In the genomic region with DNA sequence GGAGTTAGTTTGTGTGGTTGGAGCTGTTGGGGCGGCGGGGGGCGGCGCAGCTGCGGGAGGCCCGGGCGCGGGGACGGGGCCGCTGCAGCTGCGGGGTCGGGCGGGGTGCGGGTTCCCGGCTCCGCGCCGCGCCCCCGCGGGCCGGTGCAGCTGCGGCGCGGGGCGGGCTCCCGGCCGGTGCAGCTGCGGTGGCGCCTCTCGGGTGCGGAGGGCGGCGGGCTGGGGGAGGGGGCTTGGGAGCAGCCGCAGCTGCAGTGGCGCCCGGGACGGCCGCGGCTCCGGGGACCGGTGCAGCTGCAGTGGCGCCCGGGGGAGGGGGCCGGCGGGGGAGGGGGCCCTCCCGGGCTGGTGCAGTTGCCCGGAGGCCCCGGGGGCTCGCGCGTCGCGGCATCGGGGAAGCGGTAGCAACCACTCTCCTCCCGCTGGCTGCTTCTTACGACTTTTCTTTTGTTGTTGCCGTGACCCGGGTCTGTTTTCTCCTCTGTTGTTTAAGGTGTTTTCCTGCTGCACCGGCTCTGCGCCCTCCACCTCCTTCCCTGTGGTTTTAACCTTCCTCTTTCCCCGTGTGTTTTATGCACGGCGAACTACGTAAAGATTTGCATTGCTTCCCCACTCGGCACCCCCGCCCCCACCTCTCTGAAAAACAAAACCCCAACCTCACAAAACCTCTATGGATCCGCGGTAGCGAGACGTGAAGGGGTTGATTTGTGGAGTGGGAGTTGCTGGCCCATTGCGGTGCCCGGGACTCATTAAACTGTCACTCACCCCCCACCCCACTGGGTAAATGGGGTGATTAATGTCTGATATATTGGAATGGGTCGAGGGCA, we compare ENCODE assay signal across 8 cellular contexts. TPM values are rescaled to one million over a fixed set of nuclear protein-coding genes. Genes with fewer than 3 reads are reported as not detected.
DNase-seq lines count a peak whose midpoint lies in the region; ATAC-seq lines count a peak whose summit lies in the region.

No MANE protein-coding gene starts in this region.

- peaks cover 2% of the 10 kb centered on the region for H3K4me1 ChIP-seq in mesenchymal stem cell (ENCODE audit: control insufficient read depth, insufficient read depth, low read depth, low read length)

- H3K4me2 ChIP-seq in mesenchymal stem cell (ENCODE audit: low read length, poor library complexity, severe bottlenecking): peak overlapping the region; percentile 92

- H3K18ac ChIP-seq in mesenchymal stem cell (ENCODE audit: low read depth in 1 of 2, low read length in 2 of 2): peak overlapping the region; percentile 62 to 80

- H4K8ac ChIP-seq in mesenchymal stem cell (ENCODE audit: low read length): no peak overlapping the region

- H3K9me3 ChIP-seq in mesenchymal stem cell (ENCODE audit: control insufficient read depth, low read length): no peaks in the 10 kb centered on the region

- H2BK12ac ChIP-seq in mesenchymal stem cell (ENCODE audit: low read length in 2 of 2): no peak overlapping the region

- H3K9ac ChIP-seq in mesenchymal stem cell (ENCODE audit: low read length): peak overlapping the region; percentile 83

- H2AFZ ChIP-seq in mesenchymal stem cell (ENCODE audit: low read depth, low read length): no peak overlapping the region

- peaks cover 8% of the 10 kb centered on the region in 2 experiments for H3K36me3 ChIP-seq in mesenchymal stem cell (ENCODE audit: control insufficient read depth in 1 of 2, insufficient read depth in 2 of 2, low read depth in 1 of 2, low read length in 2 of 2)

- peak overlapping the region; percentile 80 to 88 for H3K4me3 ChIP-seq in mesenchymal stem cell (ENCODE audit: insufficient read depth in 1 of 2, low read depth in 1 of 2, low read length in 2 of 2)

- ATAC-seq in stimulated activated naive CD8-positive, alpha-beta T cell treated with anti-CD3 and anti-CD28 coated beads, Interleukin-15, Interleukin-2, amounts not matched to agents 100 U/mL and 50 U/mL, for 24 hours: no peak
- no peak for ATAC-seq in GM21526 (IDR thresholded peaks at IDR 0.05; ENCODE audit: low FRiP score, unreplicated experiment)
- ATAC-seq in HG02938 (IDR thresholded peaks at IDR 0.05; ENCODE audit: unreplicated experiment): no peak

- H3K4ac ChIP-seq in mesenchymal stem cell (ENCODE audit: low read depth in 1 of 2, low read length in 2 of 2): peak overlapping the region in 1 of 2 experiments; percentile 80

- H2BK120ac ChIP-seq in mesenchymal stem cell (ENCODE audit: low read depth, low read length): peak overlapping the region; percentile 89

- no peak overlapping the region for H2BK15ac ChIP-seq in mesenchymal stem cell (ENCODE audit: low read depth, poor library complexity, severe bottlenecking)

- H2AK5ac ChIP-seq in mesenchymal stem cell (ENCODE audit: low read length, severe bottlenecking): no peak overlapping the region

- peaks cover 8% of the 10 kb centered on the region for H3K79me1 ChIP-seq in mesenchymal stem cell (replicated peaks; ENCODE audit: low read length, poor library complexity, severe bottlenecking)

- no peak overlapping the region for H4K91ac ChIP-seq in mesenchymal stem cell (ENCODE audit: low read length)

- peak overlapping the region in 1 of 2 experiments; percentile 94 for H3K23ac ChIP-seq in mesenchymal stem cell (ENCODE audit: low read length in 2 of 2)

- H2BK5ac ChIP-seq in mesenchymal stem cell (ENCODE audit: low read depth, low read length, poor library complexity, severe bottlenecking): no peak overlapping the region

- H3K27me3 ChIP-seq in mesenchymal stem cell (ENCODE audit: control insufficient read depth in 1 of 2, insufficient read depth in 1 of 2, low read length in 2 of 2): no peaks in the 10 kb centered on the region

- DNase-seq in GDM1 (lab: John Stamatoyannopoulos, UW): peak; percentile 15
- peak; percentile 28 for DNase-seq in NCI-H1092 (lab: John Stamatoyannopoulos, UW)
- DNase-seq in activated CD4-positive, alpha-beta T cell treated with anti-CD3 and anti-CD28 coated beads for 48 hours: peak; percentile 43
- DNase-seq in effector CD4-positive, alpha-beta T cell: peak; percentile 48
- DNase-seq in mesenchymal stem cell: peak; percentile 30
- DNase-seq in stimulated activated naive CD8-positive, alpha-beta T cell treated with anti-CD3 and anti-CD28 coated beads, Interleukin-15, Interleukin-2, amounts not matched to agents 100 U/mL and 50 U/mL, for 24 hours: peak; percentile 49

- WGBS in mesenchymal stem cell: 0% methylated on average over 27 of the region's 75 CpGs

- peak overlapping the region; percentile 69 for H3K27ac ChIP-seq in mesenchymal stem cell (ENCODE audit: low read length, poor library complexity, severe bottlenecking)

- peak overlapping the region in 1 of 2 experiments; percentile 84 for H3K14ac ChIP-seq in mesenchymal stem cell (ENCODE audit: low read length in 2 of 2)

RNA-seq across cellular contexts. Expression of gene ZBTB18, which starts 1.7 kb away (rescaled TPM):
- 6.6 TPM for polyA plus RNA-seq in mesenchymal stem cell (2013, experiment 1 of 2)
- 6.9 TPM for polyA plus RNA-seq in mesenchymal stem cell (2013, experiment 2 of 2)
